In genomic region chr19:33819496-33819874, GRCh38 we compare ENCODE assay signal across 10 cellular contexts. TPM values are rescaled to one million over a fixed set of nuclear protein-coding genes. Genes with fewer than 3 reads are reported as not detected.
DNase-seq lines count a peak whose midpoint lies in the region; ATAC-seq and TF ChIP-seq lines count a peak whose summit lies in the region.
"Had no signal": no experiment of that assay in that cellular context is flagged by ENCODE, and none has a peak within 500 bp of the region (broad histone marks: within the 10 kb centered on the region; RNA-seq: fewer than 3 reads in every experiment).

No MANE protein-coding gene starts in this region.

- H3K9me2 ChIP-seq in HCT116 (ENCODE audit: insufficient read depth), result no peaks in the 10 kb centered on the region

- no peaks in the 10 kb centered on the region for H3K27me3 Mint-ChIP-seq in activated T-helper 17 cell treated with anti-CD3 and anti-CD28 coated beads, Interleukin-2, amount 50 U/mL, for 72 hours

- H3K4me1 ChIP-seq in HCT116 (ENCODE audit: control insufficient read depth in 1 of 2, insufficient read depth in 2 of 2, low read length in 2 of 2) (peaks cover 14 to 37% of the 10 kb centered on the region in 2 experiments), smooth muscle cell (ENCODE audit: low read depth) (peaks cover 12% of the 10 kb centered on the region)

- intact Hi-C loops in HCT116 (cut with micrococcal nuclease), result no loop called here

- H4K20me1 ChIP-seq in HCT116 (ENCODE audit: insufficient read depth), result no peaks in the 10 kb centered on the region
- no peaks in the 10 kb centered on the region for H4K20me1 ChIP-seq in smooth muscle cell (ENCODE audit: low read depth)

- peaks cover 4% of the 10 kb centered on the region for H3K4me1 Mint-ChIP-seq in activated T-helper 17 cell treated with anti-CD3 and anti-CD28 coated beads, Interleukin-2, amount 50 U/mL, for 72 hours

- WGBS in smooth muscle cell (ENCODE audit: low lambda C conversion rate), result 45% methylated on average over 10 of the region's 10 CpGs

- TF ChIP-seq CTCF in HCT116 (IDR thresholded peaks at IDR 0.05 in 2 of 3, conservative IDR thresholded peaks at IDR 0.05 in 1 of 3; ENCODE audit: borderline replicate concordance in 1 of 3, insufficient read depth in 1 of 3, low read depth in 2 of 3, low read length in 2 of 3) (no peak), smooth muscle cell (IDR thresholded peaks at IDR 0.05; ENCODE audit: borderline replicate concordance, insufficient read depth, poor library complexity, severe bottlenecking) (no peak)

- BruUV-seq in HCT116 (replicated peaks; lab: Mats Ljungman, UMichigan), result no TSS peak

- H3K36me3 ChIP-seq in HCT116 (ENCODE audit: control insufficient read depth in 1 of 2, insufficient read depth in 2 of 2, low read length in 2 of 2) (no peaks in the 10 kb centered on the region), smooth muscle cell (ENCODE audit: low read depth) (no peaks in the 10 kb centered on the region)

- no peaks in the 10 kb centered on the region for H3K9me3 ChIP-seq in HCT116 (ENCODE audit: control insufficient read depth in 1 of 2, insufficient read depth in 1 of 2, low read depth in 1 of 2, low read length in 2 of 2)
- no peaks in the 10 kb centered on the region for H3K9me3 ChIP-seq in smooth muscle cell (replicated peaks; ENCODE audit: low read depth)

- no peaks in the 10 kb centered on the region for H3K36me3 Mint-ChIP-seq in activated T-helper 17 cell treated with anti-CD3 and anti-CD28 coated beads, Interleukin-2, amount 50 U/mL, for 72 hours (ENCODE audit: low read depth)
- H3K36me3 Mint-ChIP-seq: activated naive CD4-positive, alpha-beta T cell treated with anti-CD3 and anti-CD28 coated beads, Interleukin-2, amount 50 U/mL, for 72 hours had no signal

- H3K27me3 ChIP-seq in HCT116 (ENCODE audit: insufficient read depth, low read length) (no peaks in the 10 kb centered on the region), smooth muscle cell (ENCODE audit: low read depth) (no peaks in the 10 kb centered on the region)

- H3F3A ChIP-seq in smooth muscle cell (ENCODE audit: low read depth), result peaks cover 17% of the 10 kb centered on the region

- H3K9ac ChIP-seq in HCT116 (ENCODE audit: low read length), result peak overlapping the region; percentile 64
- no peak overlapping the region for H3K9ac ChIP-seq in smooth muscle cell (ENCODE audit: low read depth)

- no peak for ATAC-seq in HCT116
- ATAC-seq in activated T-helper 17 cell treated with anti-CD3 and anti-CD28 coated beads, Interleukin-2, amount 50 U/mL, for 72 hours (replicated peaks), result no peak
- no peak for ATAC-seq in HG03139 (IDR thresholded peaks at IDR 0.05; ENCODE audit: unreplicated experiment)
- ATAC-seq in GM18867 (IDR thresholded peaks at IDR 0.05; ENCODE audit: unreplicated experiment), result no peak
- ATAC-seq in HG02884 (IDR thresholded peaks at IDR 0.05; ENCODE audit: unreplicated experiment), result no peak

- no peak for TF ChIP-seq POLR2A in HCT116 (IDR thresholded peaks at IDR 0.05; ENCODE audit: borderline replicate concordance, extremely low read depth, insufficient read depth, insufficient read length)

- POLR2A ChIA-PET in HCT116 (lab: Charles Lee), result interaction anchor here (1.5 kb wide), 1 partner anchor 277 kb away, joined by 4 read pairs; no protein-coding TSS in a partner anchor

- H3K4me3 ChIP-seq in HCT116 (replicated peaks in 1 of 2; ENCODE audit: low read depth in 1 of 2, low read length in 2 of 2), result peak overlapping the region; percentile 55 to 63
- peak overlapping the region; percentile 45 for H3K4me3 ChIP-seq in iPS-11a (ENCODE audit: low read depth, low read length)
- peak overlapping the region; percentile 50 for H3K4me3 ChIP-seq in smooth muscle cell

- peak overlapping the region; percentile 85 for H3K4me2 ChIP-seq in HCT116 (ENCODE audit: low read length)
- H3K4me2 ChIP-seq in smooth muscle cell, result peak overlapping the region; percentile 84

- no peak overlapping the region for H2AFZ ChIP-seq in HCT116 (ENCODE audit: low read depth, low read length, poor library complexity, severe bottlenecking)
- peak overlapping the region; percentile 85 for H2AFZ ChIP-seq in smooth muscle cell (ENCODE audit: low read depth)

- H3K27ac Mint-ChIP-seq in activated T-helper 17 cell treated with anti-CD3 and anti-CD28 coated beads, Interleukin-2, amount 50 U/mL, for 72 hours, result peak overlapping the region; percentile 48
- H3K27ac Mint-ChIP-seq: activated naive CD4-positive, alpha-beta T cell treated with anti-CD3 and anti-CD28 coated beads, Interleukin-2, amount 50 U/mL, for 72 hours had no signal

- peak overlapping the region; percentile 76 for H3K4me3 Mint-ChIP-seq in activated T-helper 17 cell treated with anti-CD3 and anti-CD28 coated beads, Interleukin-2, amount 50 U/mL, for 72 hours

- no peaks in the 10 kb centered on the region for H3K79me2 ChIP-seq in HCT116 (ENCODE audit: insufficient read depth, low read length)
- no peaks in the 10 kb centered on the region for H3K79me2 ChIP-seq in smooth muscle cell (ENCODE audit: low read depth)

- CTCF ChIA-PET in HCT116 (lab: Charles Lee), result interaction anchor here (1.2 kb wide), 1 partner anchor 41 kb away, joined by 4 read pairs; no protein-coding TSS in a partner anchor

- TF ChIP-seq RAD21 in HCT116 (IDR thresholded peaks at IDR 0.05; ENCODE audit: low read depth), result no peak

- DNase-seq in HCT116 (ENCODE audit: low read depth, low spot score), result no peak
- no peak for DNase-seq in smooth muscle cell (lab: John Stamatoyannopoulos, UW; ENCODE audit: unreplicated experiment)
- DNase-seq in MV-4-11 (lab: John Stamatoyannopoulos, UW), result no peak
- DNase-seq: NCI-H1694 treated with DMSO at 0.1 percent for 48 hours had no signal

- H3K9me3 Mint-ChIP-seq in activated T-helper 17 cell treated with anti-CD3 and anti-CD28 coated beads, Interleukin-2, amount 50 U/mL, for 72 hours, result no peaks in the 10 kb centered on the region
- H3K9me3 Mint-ChIP-seq: activated naive CD4-positive, alpha-beta T cell treated with anti-CD3 and anti-CD28 coated beads, Interleukin-2, amount 50 U/mL, for 72 hours had no signal

- RAD21 ChIA-PET in HCT116 (lab: Charles Lee; ENCODE audit: low non-redundant PET in 1 of 2, low total read pairs in 2 of 2, uncharacterized antibody in 2 of 2, unreplicated experiment in 2 of 2), result interaction anchor here in 1 of 2 experiments (0.6 kb wide), 1 partner anchor 32 kb away, joined by 3 read pairs; no protein-coding TSS in a partner anchor

- H3K27ac ChIP-seq in HCT116 (ENCODE audit: low read depth, low read length) (peak overlapping the region; percentile 74), smooth muscle cell (ENCODE audit: low read depth) (peak overlapping the region; percentile 34)

TF ChIP-seq in HCT116, 20 proteins besides CTCF, POLR2A, EP300 and RAD21:
- no peak for TF ChIP-seq REST (IDR thresholded peaks at IDR 0.05; ENCODE audit: low read depth)
- no peak for TF ChIP-seq SIN3A (IDR thresholded peaks at IDR 0.05; ENCODE audit: low read depth)
- no peak for TF ChIP-seq MAX (IDR thresholded peaks at IDR 0.05)

RNA-seq across cellular contexts. Expression of gene KCTD15, which starts 22.8 kb away (rescaled TPM):
- total RNA-seq in HCT116 (2021; ENCODE audit: unreplicated experiment) (29.2 TPM), smooth muscle cell (41.5 and 54.3 TPM in 2 replicates)
- polyA plus RNA-seq in HCT116 (2012), result 24.2 and 28.8 TPM in 2 replicates
- total RNA-seq in activated T-helper 17 cell treated with anti-CD3 and anti-CD28 coated beads, Interleukin-2, amount 50 U/mL, for 72 hours, result 10 to 100 TPM in 1 of 2 donors, 1 to 10 TPM in 1; 8.4 to 11.7 TPM
- polyA plus RNA-seq in smooth muscle cell, result 7.4 and 9.6 TPM in 2 replicates
